In genomic region chr14:65167072-65167645, GRCh38 we compare ENCODE assay signal across 13 cellular contexts.
A peak's percentile ranks its signal among the peaks of the same experiment; 100 is the strongest.
DNase-seq lines count a peak whose midpoint lies in the region; ATAC-seq and TF ChIP-seq lines count a peak whose summit lies in the region.
"Had no signal": no experiment of that assay in that cellular context is flagged by ENCODE, and none has a peak within 500 bp of the region (broad histone marks: within the 10 kb centered on the region; RNA-seq: fewer than 3 reads in every experiment).

No MANE protein-coding gene starts in this region.

- H3K4me1 ChIP-seq in CD8-positive, alpha-beta T cell (ENCODE audit: insufficient read depth, low read length) = no peaks in the 10 kb centered on the region
- H3K4me1 ChIP-seq: prostate gland had no signal

- TF ChIP-seq CTCF in natural killer cell (IDR thresholded peaks at IDR 0.05) = no peak
- TF ChIP-seq CTCF in RWPE1 (conservative IDR thresholded peaks at IDR 0.05; ENCODE audit: low read depth) = no peak
- TF ChIP-seq CTCF in CD8-positive, alpha-beta T cell (IDR thresholded peaks at IDR 0.05) = no peak

- no peaks in the 10 kb centered on the region for H3K36me3 ChIP-seq in CD8-positive, alpha-beta T cell (ENCODE audit: insufficient read depth, low read length)
- H3K36me3 ChIP-seq: prostate gland had no signal

- no peak overlapping the region for H3K4me3 ChIP-seq in Jurkat, Clone E6-1 (ENCODE audit: low read length)
- H3K4me3 ChIP-seq in CD8-positive, alpha-beta T cell (ENCODE audit: low read depth, low read length) = no peak overlapping the region
- H3K4me3 ChIP-seq: prostate gland had no signal

- no peak overlapping the region for H3K27ac ChIP-seq in RWPE1
- no peak overlapping the region for H3K27ac ChIP-seq in CD8-positive, alpha-beta T cell (ENCODE audit: low read depth, low read length)
- H3K27ac ChIP-seq: prostate gland had no signal

- CTCF ChIA-PET in activated CD4-positive, alpha-beta T cell treated with anti-CD3 and anti-CD28 coated beads, Interleukin-2, amount 10 ng/mL, durations not matched to agents 7 days and 5 days (lab: Charles Lee) = interaction anchor here (1.0 to 1.8 kb wide), 2 partner anchors 8 to 658 kb away, joined by 3 to 4 read pairs; no protein-coding TSS in a partner anchor
- CTCF ChIA-PET in activated CD4-positive, alpha-beta memory T cell treated with anti-CD3 and anti-CD28 coated beads for 36 hours (lab: Charles Lee) = interaction anchor here (1.0 kb wide), 1 partner anchor 657 kb away, joined by 4 read pairs; no protein-coding TSS in a partner anchor
- CTCF ChIA-PET in RWPE1 (lab: Yijun Ruan, JAX) = no interaction called here
- CTCF ChIA-PET in CD8-positive, alpha-beta T cell (lab: Charles Lee) = interaction anchor here (1.0 to 8.0 kb wide), 3 partner anchors 658 to 904 kb away, joined by 3 to 44 read pairs (median 4); no protein-coding TSS in a partner anchor

- no peaks in the 10 kb centered on the region for H3K9me3 ChIP-seq in CD8-positive, alpha-beta T cell (ENCODE audit: low read length)
- H3K9me3 ChIP-seq: prostate gland had no signal

- peak; percentile 41 for DNase-seq in activated CD4-positive, alpha-beta T cell treated with anti-CD3 and anti-CD28 coated beads, Interleukin-2, amount 10 ng/mL, durations not matched to agents 7 days and 5 days
- DNase-seq in activated CD4-positive, alpha-beta T cell treated with anti-CD3 and anti-CD28 coated beads, Interleukin-2, amount 50 U/mL, for 1 hour = no peak
- DNase-seq in Jurkat, Clone E6-1 (ENCODE audit: low read depth, low spot score) = peak; percentile 32
- DNase-seq in activated CD4-positive, alpha-beta memory T cell treated with anti-CD3 and anti-CD28 coated beads for 36 hours = peak; percentile 50
- DNase-seq in natural killer cell (no peak), RWPE1 (ENCODE audit: low spot score) (no peak), NCI-H774 (lab: John Stamatoyannopoulos, UW) (no peak)
- no peak for DNase-seq in CD8-positive, alpha-beta T cell
- DNase-seq: NCI-H1436; NK-92 treated with Interleukin-12 subunit alpha and Interleukin-12 subunit beta, amount 100 ng/mL, for 24 hours had no signal

- POLR2A ChIA-PET in activated CD4-positive, alpha-beta T cell treated with anti-CD3 and anti-CD28 coated beads, Interleukin-2, amount 10 ng/mL, durations not matched to agents 7 days and 5 days (lab: Charles Lee) = no interaction called here
- POLR2A ChIA-PET in activated CD4-positive, alpha-beta memory T cell treated with anti-CD3 and anti-CD28 coated beads for 36 hours (lab: Charles Lee) = no interaction called here
- POLR2A ChIA-PET in RWPE1 (lab: Yijun Ruan, JAX; ENCODE audit: low non-redundant PET) = no interaction called here
- POLR2A ChIA-PET in CD8-positive, alpha-beta T cell (lab: Charles Lee) = interaction anchor here (0.6 kb wide), 1 partner anchor 922 kb away, joined by 3 read pairs; no protein-coding TSS in a partner anchor

- H3K36me3 Mint-ChIP-seq in activated CD4-positive, alpha-beta T cell treated with anti-CD3 and anti-CD28 coated beads, Interleukin-2, amount 10 ng/mL, durations not matched to agents 7 days and 5 days (ENCODE audit: low read depth) = no peaks in the 10 kb centered on the region
- H3K36me3 Mint-ChIP-seq in activated CD4-positive, alpha-beta memory T cell treated with anti-CD3 and anti-CD28 coated beads for 36 hours = no peaks in the 10 kb centered on the region
- H3K36me3 Mint-ChIP-seq in natural killer cell = no peaks in the 10 kb centered on the region
- H3K36me3 Mint-ChIP-seq in CD8-positive, alpha-beta T cell = no peaks in the 10 kb centered on the region
- H3K36me3 Mint-ChIP-seq: brain, mesothelial cell of epicardium had no signal

- H3K27me3 Mint-ChIP-seq in activated CD4-positive, alpha-beta T cell treated with anti-CD3 and anti-CD28 coated beads, Interleukin-2, amount 10 ng/mL, durations not matched to agents 7 days and 5 days = no peaks in the 10 kb centered on the region
- peaks cover 4% of the 10 kb centered on the region for H3K27me3 Mint-ChIP-seq in activated CD4-positive, alpha-beta memory T cell treated with anti-CD3 and anti-CD28 coated beads for 36 hours
- H3K27me3 Mint-ChIP-seq in natural killer cell (ENCODE audit: low read depth in 2 of 2) = peaks cover 16 to 28% of the 10 kb centered on the region in 2 donors
- H3K27me3 Mint-ChIP-seq in CD8-positive, alpha-beta T cell (ENCODE audit: low read depth) = peaks cover 15% of the 10 kb centered on the region

- H3K27me3 ChIP-seq in CD8-positive, alpha-beta T cell (ENCODE audit: insufficient read depth, low read length) = peaks cover 2% of the 10 kb centered on the region

- intact Hi-C loops in activated CD4-positive, alpha-beta memory T cell treated with anti-CD3 and anti-CD28 coated beads for 36 hours (cut with micrococcal nuclease) = loop anchor here (10.0 kb wide), 1 partner anchor 438 kb away; no protein-coding TSS in a partner anchor
- intact Hi-C loops in natural killer cell (cut with micrococcal nuclease) = loop anchor here (10.0 kb wide), 1 partner anchor 658 kb away; no protein-coding TSS in a partner anchor
- intact Hi-C loops in CD8-positive, alpha-beta T cell (cut with DNase I, micrococcal nuclease) = loop anchor here in 1 of 2 experiments (10.0 kb wide), 1 partner anchor 1238 kb away; no protein-coding TSS in a partner anchor

- no peaks in the 10 kb centered on the region for H3K9me3 Mint-ChIP-seq in activated CD4-positive, alpha-beta T cell treated with anti-CD3 and anti-CD28 coated beads, Interleukin-2, amount 10 ng/mL, durations not matched to agents 7 days and 5 days
- H3K9me3 Mint-ChIP-seq in activated CD4-positive, alpha-beta memory T cell treated with anti-CD3 and anti-CD28 coated beads for 36 hours = no peaks in the 10 kb centered on the region
- H3K9me3 Mint-ChIP-seq in natural killer cell = no peaks in the 10 kb centered on the region
- H3K9me3 Mint-ChIP-seq in CD8-positive, alpha-beta T cell = no peaks in the 10 kb centered on the region
- H3K9me3 Mint-ChIP-seq: mesothelial cell of epicardium had no signal

- no peak overlapping the region for H3K4me3 Mint-ChIP-seq in activated CD4-positive, alpha-beta T cell treated with anti-CD3 and anti-CD28 coated beads, Interleukin-2, amount 10 ng/mL, durations not matched to agents 7 days and 5 days
- no peak overlapping the region for H3K4me3 Mint-ChIP-seq in activated CD4-positive, alpha-beta memory T cell treated with anti-CD3 and anti-CD28 coated beads for 36 hours
- no peak overlapping the region for H3K4me3 Mint-ChIP-seq in natural killer cell
- no peak overlapping the region for H3K4me3 Mint-ChIP-seq in CD8-positive, alpha-beta T cell
- H3K4me3 Mint-ChIP-seq: brain, mesothelial cell of epicardium had no signal

- H3K27ac Mint-ChIP-seq in activated CD4-positive, alpha-beta T cell treated with anti-CD3 and anti-CD28 coated beads, Interleukin-2, amount 10 ng/mL, durations not matched to agents 7 days and 5 days = no peak overlapping the region
- no peak overlapping the region for H3K27ac Mint-ChIP-seq in activated CD4-positive, alpha-beta memory T cell treated with anti-CD3 and anti-CD28 coated beads for 36 hours
- H3K27ac Mint-ChIP-seq in natural killer cell = no peak overlapping the region
- H3K27ac Mint-ChIP-seq in CD8-positive, alpha-beta T cell = no peak overlapping the region
- H3K27ac Mint-ChIP-seq: brain, mesothelial cell of epicardium had no signal

- H3K4me1 Mint-ChIP-seq in activated CD4-positive, alpha-beta T cell treated with anti-CD3 and anti-CD28 coated beads, Interleukin-2, amount 10 ng/mL, durations not matched to agents 7 days and 5 days = peaks cover 23% of the 10 kb centered on the region
- H3K4me1 Mint-ChIP-seq in activated CD4-positive, alpha-beta memory T cell treated with anti-CD3 and anti-CD28 coated beads for 36 hours (ENCODE audit: low read depth) = peaks cover 14% of the 10 kb centered on the region
- peaks cover 4 to 11% of the 10 kb centered on the region in 2 donors for H3K4me1 Mint-ChIP-seq in natural killer cell
- H3K4me1 Mint-ChIP-seq in CD8-positive, alpha-beta T cell (ENCODE audit: low read depth) = peaks cover 11% of the 10 kb centered on the region

- peak in 2 of 3 donors; percentile 46 to 58 for ATAC-seq in natural killer cell
- ATAC-seq in CD8-positive, alpha-beta T cell = no peak

Comparison
In these comparisons a context has a peak if more than half of its experiments do, and no peak if none do; other contexts are left out.
1. DNase-seq: peak in activated CD4-positive, alpha-beta T cell treated with anti-CD3 and anti-CD28 coated beads, Interleukin-2, amount 10 ng/mL, durations not matched to agents 7 days and 5 days (single experiment), Jurkat, Clone E6-1 (single experiment) and activated CD4-positive, alpha-beta memory T cell treated with anti-CD3 and anti-CD28 coated beads for 36 hours (single experiment); none in activated CD4-positive, alpha-beta T cell treated with anti-CD3 and anti-CD28 coated beads, Interleukin-2, amount 50 U/mL, for 1 hour (single experiment), natural killer cell (single experiment), RWPE1 (single experiment), NCI-H774 (single experiment) and CD8-positive, alpha-beta T cell (0 of 7).